30 cellular contexts compared by ENCODE assay signal in genomic region chr2:193867454-193867853, GRCh38.
"Had no signal": no experiment of that assay in that cellular context is flagged by ENCODE, and none has a peak within 500 bp of the region (broad histone marks: within the 10 kb centered on the region; RNA-seq: fewer than 3 reads in every experiment).

No MANE protein-coding gene starts in this region.

- H3K27ac ChIP-seq: ovary, parathyroid adenoma, psoas muscle, right lobe of liver, skin epidermis, spleen, stomach, thoracic aorta, thyroid gland, tibial nerve, upper lobe of left lung, uterus had no signal

- DNase-seq: naive B cell; naive thymus-derived CD8-positive, alpha-beta T cell; nephron progenitor cell; occipital lobe; ovary; psoas muscle; right cardiac atrium; right lobe of liver; spleen; stimulated activated CD4-positive, alpha-beta T cell treated with anti-CD3 and anti-CD28 coated beads, Interleukin-12 subunit alpha, Interleukin-12 subunit beta, amount 100 ng/mL, for 4 hours; stimulated activated CD4-positive, alpha-beta T cell treated with anti-CD3 and anti-CD28 coated beads, Interleukin-1b, Interleukin-23, amount 100 ng/mL, for 48 hours; stimulated activated CD4-positive, alpha-beta T cell treated with anti-CD3 and anti-CD28 coated beads, Interleukin-4, amount 100 ng/mL, for 1 hour; stimulated activated CD4-positive, alpha-beta T cell treated with anti-CD3 and anti-CD28 coated beads, Interleukin-4, amount 100 ng/mL, for 4 hours; stimulated activated CD8-positive, alpha-beta memory T cell treated with anti-CD3 and anti-CD28 coated beads, Interleukin-4, amount 100 ng/mL, for 48 hours; stimulated activated naive B cell treated with anti-CD40 and anti-IgM and Interleukin-4, amounts not matched to agents 10 μg/mL and 1 μg/mL and 100 μg/mL, for 72 hours; stimulated activated naive CD4-positive, alpha-beta T cell treated with Interleukin-2 at 50 U/mL for 16 hours; stomach; thyroid gland; trophoblast cell; uterus had no signal

- H3K27ac Mint-ChIP-seq: naive B cell; naive thymus-derived CD8-positive, alpha-beta T cell; natural killer cell treated with Interleukin-12 subunit alpha and Interleukin-12 subunit beta and Interleukin-15 and Interleukin-18, amount 100 ng/mL, for 72 hours; nephron progenitor cell; progenitor cell of endocrine pancreas; stimulated activated naive B cell treated with anti-CD40 and anti-IgM and Interleukin-4, amounts not matched to agents 10 μg/mL and 1 μg/mL and 100 μg/mL, for 72 hours; stimulated activated naive CD8-positive, alpha-beta T cell treated with anti-CD3 and anti-CD28 coated beads, Interleukin-15, Interleukin-2, amounts not matched to agents 100 ng/mL and 50 ng/mL, for 24 hours had no signal

- H3K27me3 Mint-ChIP-seq: naive B cell; naive thymus-derived CD8-positive, alpha-beta T cell; natural killer cell treated with Interleukin-12 subunit alpha and Interleukin-12 subunit beta and Interleukin-15 and Interleukin-18, amount 100 ng/mL, for 72 hours; progenitor cell of endocrine pancreas; stimulated activated naive B cell treated with anti-CD40 and anti-IgM and Interleukin-4, amounts not matched to agents 10 μg/mL and 1 μg/mL and 100 μg/mL, for 72 hours; stimulated activated naive CD8-positive, alpha-beta T cell treated with anti-CD3 and anti-CD28 coated beads, Interleukin-15, Interleukin-2, amounts not matched to agents 100 ng/mL and 50 ng/mL, for 24 hours had no signal

- H3K4me3 ChIP-seq: ovary, psoas muscle, right lobe of liver, skin epidermis, smooth muscle cell, spleen, stomach, thoracic aorta, thyroid gland, tibial nerve, upper lobe of left lung, uterus had no signal

- H3K36me3 ChIP-seq: ovary, right lobe of liver, spleen, stomach, thoracic aorta, thyroid gland, tibial nerve, upper lobe of left lung, uterus had no signal

- H3K9me3 Mint-ChIP-seq: natural killer cell treated with Interleukin-12 subunit alpha and Interleukin-12 subunit beta and Interleukin-15 and Interleukin-18, amount 100 ng/mL, for 72 hours; neural crest cell had no signal

- H3K27me3 ChIP-seq: ovary, right lobe of liver, spleen, stomach, thyroid gland, tibial nerve, upper lobe of left lung, uterus had no signal

- H3K4me1 ChIP-seq: parathyroid adenoma, psoas muscle, right lobe of liver, spleen, stomach, thyroid gland, tibial nerve, upper lobe of left lung, uterus had no signal

- H3K36me3 Mint-ChIP-seq: naive B cell; naive thymus-derived CD8-positive, alpha-beta T cell; natural killer cell treated with Interleukin-12 subunit alpha and Interleukin-12 subunit beta and Interleukin-15 and Interleukin-18, amount 100 ng/mL, for 72 hours; stimulated activated naive B cell treated with anti-CD40 and anti-IgM and Interleukin-4, amounts not matched to agents 10 μg/mL and 1 μg/mL and 100 μg/mL, for 72 hours had no signal

- H3K4me1 Mint-ChIP-seq: naive B cell; naive thymus-derived CD8-positive, alpha-beta T cell; nephron progenitor cell; neural crest cell; stimulated activated naive B cell treated with anti-CD40 and anti-IgM and Interleukin-4, amounts not matched to agents 10 μg/mL and 1 μg/mL and 100 μg/mL, for 72 hours had no signal

- H3K9ac ChIP-seq: parathyroid adenoma had no signal

- H3K9me3 ChIP-seq: ovary, right lobe of liver, thoracic aorta, thyroid gland, upper lobe of left lung, uterus had no signal

- H3K4me3 Mint-ChIP-seq: naive B cell; naive thymus-derived CD8-positive, alpha-beta T cell; natural killer cell treated with Interleukin-12 subunit alpha and Interleukin-12 subunit beta and Interleukin-15 and Interleukin-18, amount 100 ng/mL, for 72 hours; nephron progenitor cell; neural crest cell; stimulated activated naive B cell treated with anti-CD40 and anti-IgM and Interleukin-4, amounts not matched to agents 10 μg/mL and 1 μg/mL and 100 μg/mL, for 72 hours; stimulated activated naive CD8-positive, alpha-beta T cell treated with anti-CD3 and anti-CD28 coated beads, Interleukin-15, Interleukin-2, amounts not matched to agents 100 ng/mL and 50 ng/mL, for 24 hours had no signal

- ATAC-seq: naive thymus-derived CD8-positive, alpha-beta T cell; natural killer cell treated with Interleukin-12 subunit alpha and Interleukin-12 subunit beta and Interleukin-15 and Interleukin-18, amount 100 ng/mL, for 72 hours; psoas muscle; right cardiac atrium had no signal
